In the genomic region with DNA sequence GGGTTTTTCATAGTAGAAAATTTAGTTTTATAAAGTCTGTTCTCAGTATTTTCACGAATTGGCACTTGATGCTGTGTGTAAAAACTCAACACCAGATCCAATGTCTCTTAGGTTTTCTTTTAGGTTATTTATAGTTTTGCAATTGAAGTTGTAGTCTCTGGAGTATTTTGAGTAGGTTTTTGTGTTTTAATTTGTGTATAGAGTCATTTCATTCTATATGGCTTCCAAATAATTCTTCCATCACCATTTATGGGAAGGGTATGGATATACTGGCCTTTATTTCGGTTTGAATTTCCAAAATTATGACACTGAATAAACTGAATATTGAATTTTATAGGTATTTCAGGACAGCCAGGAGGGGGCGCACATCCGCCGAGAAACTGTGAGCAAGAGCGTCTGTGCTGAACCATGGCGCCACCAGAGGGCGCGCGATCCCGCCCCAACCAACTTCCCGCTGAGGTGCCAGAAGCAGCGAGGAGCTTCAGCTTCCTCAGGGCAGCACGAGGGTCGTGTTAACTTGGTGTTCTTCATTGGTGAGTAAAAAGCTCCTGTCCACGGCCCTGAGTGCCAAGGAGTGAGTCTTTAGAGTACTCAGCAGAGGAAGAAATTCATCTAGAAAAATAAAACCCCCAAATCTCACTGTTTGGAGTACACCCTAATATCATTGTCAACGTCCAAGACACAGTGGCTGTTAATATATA, we compare ENCODE assay signal across 8 cellular contexts.
DNase-seq lines count a peak whose midpoint lies in the region; ATAC-seq, FAIRE-seq and TF ChIP-seq lines count a peak whose summit lies in the region.
"Not testable (repeated sequence)": the region's sequence is repeated elsewhere in the genome, so short reads cannot be mapped to it uniquely, and the experiment has no call there.

No MANE protein-coding gene starts in this region.

- DNase-seq in A673 (ENCODE audit: low spot score) (peak; percentile 64), GM19238 (ENCODE audit: insufficient read length, low spot score) (peak; percentile 3), bronchial epithelial cell (ENCODE audit: low read depth) (peak; percentile 1), left cardiac atrium (peak; percentile 72), nephron progenitor cell (peak; percentile 80)
- not testable (repeated sequence) for DNase-seq in RWPE2 (ENCODE audit: low spot score)
- peak; percentile 70 for DNase-seq in activated CD8-positive, alpha-beta memory T cell treated with anti-CD3 and anti-CD28 coated beads, Interleukin-2, amount 50 U/mL, for 4 hours
- peak; percentile 75 for DNase-seq in stimulated activated CD4-positive, alpha-beta T cell treated with anti-CD3 and anti-CD28 coated beads, Interleukin-4, amount 100 ng/mL, for 24 hours

- not testable (repeated sequence) for H3K9me3 Mint-ChIP-seq in nephron progenitor cell

- H3K4me3 Mint-ChIP-seq in nephron progenitor cell: not testable (repeated sequence)

- H3K4me1 Mint-ChIP-seq in nephron progenitor cell: not testable (repeated sequence)

- H3K4me3 ChIP-seq in A673 (ENCODE audit: low read depth, low read length, poor library complexity, severe bottlenecking); RWPE2 (ENCODE audit: severe bottlenecking); bronchial epithelial cell (ENCODE audit: low read depth, low read length): not testable (repeated sequence)

- H3K36me3 Mint-ChIP-seq in nephron progenitor cell (ENCODE audit: low read depth): not testable (repeated sequence)

- POLR2A ChIA-PET in A673 (lab: Charles Lee; ENCODE audit: low non-redundant PET): interaction anchor here (0.6 kb wide), 1 partner anchor 218 kb away, joined by 3 read pairs; a partner anchor contains a TSS

- ATAC-seq in RWPE2 (ENCODE audit: low read depth); left cardiac atrium: not testable (repeated sequence)

- H3K9me3 ChIP-seq in A673 (ENCODE audit: low read depth, low read length, poor library complexity, severe bottlenecking); RWPE2 (ENCODE audit: severe bottlenecking): not testable (repeated sequence)

- CTCF ChIA-PET in A673 (lab: Charles Lee): not testable (repeated sequence)

- not testable (repeated sequence) for H3K27ac ChIP-seq in A673 (ENCODE audit: low read depth, low read length, poor library complexity, severe bottlenecking); RWPE2 (ENCODE audit: poor library complexity, severe bottlenecking)

- H3K27me3 Mint-ChIP-seq in nephron progenitor cell (ENCODE audit: low read depth, poor library complexity): not testable (repeated sequence)

- FAIRE-seq in bronchial epithelial cell (lab: Jason Lieb, UNC): not testable (repeated sequence)

- TF ChIP-seq CTCF in A673 (conservative IDR thresholded peaks at IDR 0.05; ENCODE audit: low read depth, low read length) (peak; percentile 77), RWPE2 (IDR thresholded peaks at IDR 0.05; ENCODE audit: poor library complexity, severe bottlenecking) (peak; percentile 95), bronchial epithelial cell (IDR thresholded peaks at IDR 0.05; ENCODE audit: insufficient read depth, low read length, severe bottlenecking) (peak; percentile 23), nephron progenitor cell (IDR thresholded peaks at IDR 0.05) (peak; percentile 95)

- intact Hi-C loops in A673 (cut with micrococcal nuclease; ENCODE audit: unreplicated experiment); left cardiac atrium (cut with DNase I): not testable (repeated sequence)

- H3K4me1 ChIP-seq in A673 (ENCODE audit: insufficient read depth, low read length, poor library complexity, severe bottlenecking); RWPE2 (ENCODE audit: insufficient read depth, poor library complexity, severe bottlenecking): not testable (repeated sequence)

- not testable (repeated sequence) for H3K27ac Mint-ChIP-seq in nephron progenitor cell

- H3K27me3 ChIP-seq in A673 (replicated peaks; ENCODE audit: insufficient read depth, low read depth, low read length, poor library complexity); RWPE2 (ENCODE audit: insufficient read depth, poor library complexity, severe bottlenecking); bronchial epithelial cell (ENCODE audit: control insufficient read depth, insufficient read depth, low read length): not testable (repeated sequence)

- H3K36me3 ChIP-seq in A673 (ENCODE audit: insufficient read depth, low read length, poor library complexity, severe bottlenecking); bronchial epithelial cell (ENCODE audit: control insufficient read depth, insufficient read depth, low read length): not testable (repeated sequence)
- H3K36me3 ChIP-seq in RWPE2 (ENCODE audit: low read depth): peaks cover 11% of the 10 kb centered on the region

- BruUV-seq in A673 (replicated peaks; lab: Mats Ljungman, UMichigan): not testable (repeated sequence)

Comparison
In these comparisons a context has a peak if more than half of its experiments do, and no peak if none do; other contexts are left out.
1. CTCF ChIP-seq: peak in every context shown above with its lines; median percentile 95 in RWPE2; 95 in nephron progenitor cell; 77 in A673; 23 in bronchial epithelial cell.